ENCODE assay signal across 1 cellular context in the genomic region with DNA sequence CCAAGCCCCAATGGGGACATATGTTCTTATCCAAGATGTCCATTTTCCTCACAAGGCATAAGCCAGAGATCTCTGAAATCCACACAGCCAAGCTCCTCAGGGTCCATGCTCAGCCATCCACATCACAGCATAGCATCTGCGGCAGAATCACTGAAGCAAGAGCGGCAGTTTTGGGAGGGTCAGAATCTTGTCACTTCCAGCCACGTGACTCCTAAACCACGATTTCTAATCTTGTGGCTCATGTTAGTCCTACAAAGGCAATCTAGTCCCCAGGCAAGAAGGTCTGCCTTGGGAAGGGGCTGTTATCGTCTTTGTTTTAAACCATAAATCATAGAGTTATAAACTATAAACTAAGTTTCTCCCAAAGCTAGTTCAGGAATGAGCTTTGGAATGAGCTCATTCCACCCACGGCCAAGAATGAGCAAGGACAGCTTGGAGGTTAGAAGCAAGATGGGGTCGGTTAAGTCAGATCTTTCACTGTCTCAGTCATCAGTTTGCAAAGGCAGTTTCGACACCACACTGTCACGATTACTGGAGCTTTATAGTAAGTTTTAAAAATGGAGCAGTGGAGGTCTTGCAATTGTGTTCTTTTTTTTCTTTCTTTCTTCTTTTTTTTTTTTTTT.
TF ChIP-seq lines count a peak whose summit lies in the region.

No MANE protein-coding gene starts in this region.

TF ChIP-seq in H1, 55 proteins besides CTCF, POLR2A, EP300 and RAD21 (continued from another document):
- TF ChIP-seq ZNF274 (IDR thresholded peaks at IDR 0.05; ENCODE audit: borderline replicate concordance, extremely low read depth, low read length) = no peak
- no peak for TF ChIP-seq SAP30 (IDR thresholded peaks at IDR 0.05; ENCODE audit: insufficient read depth, insufficient replicate concordance, low read length)
- no peak for TF ChIP-seq CBX8 (IDR thresholded peaks at IDR 0.05; ENCODE audit: borderline replicate concordance, low read depth, low read length)
- TF ChIP-seq USF2 (IDR thresholded peaks at IDR 0.05; ENCODE audit: low read length) = no peak
- TF ChIP-seq RFX5 (IDR thresholded peaks at IDR 0.05; ENCODE audit: borderline replicate concordance, low read depth, low read length) = no peak
- no peak for TF ChIP-seq ASH2L (IDR thresholded peaks at IDR 0.05; ENCODE audit: low read length)
- TF ChIP-seq FOSL1 (IDR thresholded peaks at IDR 0.05; ENCODE audit: insufficient read depth, low read depth, low read length) = no peak
TF ChIP-seq in H1: peak in this region for 0.
